Comparison of ENCODE assay signal across 25 cellular contexts in genomic region chr12:38890102-38890501, GRCh38. TPM values are rescaled to one million over a fixed set of nuclear protein-coding genes. Genes with fewer than 3 reads are reported as not detected.
DNase-seq lines count a peak whose midpoint lies in the region; ATAC-seq and TF ChIP-seq lines count a peak whose summit lies in the region.
"Had no signal": no experiment of that assay in that cellular context is flagged by ENCODE, and none has a peak within 500 bp of the region (broad histone marks: within the 10 kb centered on the region; RNA-seq: fewer than 3 reads in every experiment).

No MANE protein-coding gene starts in this region.

- BruUV-seq in PC-3 (replicated peaks; lab: Mats Ljungman, UMichigan) = no TSS peak

- H4K20me1 ChIP-seq in PC-3 (ENCODE audit: low read length) = no peaks in the 10 kb centered on the region
- H4K20me1 ChIP-seq: BLaER1 had no signal

- no peak overlapping the region for H3K4me2 ChIP-seq in PC-3 (ENCODE audit: low read length)
- H3K4me2 ChIP-seq: BLaER1, GM23338 had no signal

- DNase-seq in DMS53 (lab: John Stamatoyannopoulos, UW) = peak; percentile 13
- no peak for DNase-seq in DMS53 treated with DMSO at 0.1 percent for 48 hours (lab: John Stamatoyannopoulos, UW; ENCODE audit: unreplicated experiment)
- peak; percentile 44 for DNase-seq in PC-3
- DNase-seq in epithelial cell of prostate (ENCODE audit: low read depth, low spot score) = peak; percentile 58
- DNase-seq in activated T-cell treated with anti-CD3 and anti-CD28 coated beads, Interleukin-2, amount 50 U/mL, for 24 hours = no peak
- DNase-seq in coronary artery (ENCODE audit: low spot score) = no peak
- DNase-seq in activated T-cell treated with anti-CD3 and anti-CD28 coated beads, Interleukin-2, amount 50 U/mL, for 1 hour = no peak
- DNase-seq: activated B cell treated with CpG ODN at 0.5 μM for 24 hours; activated CD8-positive, alpha-beta T cell treated with anti-CD3 and anti-CD28 coated beads, Interleukin-2, amount 10 ng/mL, durations not matched to agents 7 days and 5 days; Calu3; left cardiac atrium; NCI-H2081 treated with DMSO at 0.1 percent for 48 hours; NCI-H524; SHP77; sigmoid colon; stimulated activated naive CD4-positive, alpha-beta T cell had no signal

- CTCF ChIA-PET in PC-3 (lab: Charles Lee) = no interaction called here

- no peaks in the 10 kb centered on the region for H3K27me3 ChIP-seq in PC-3 (ENCODE audit: low read length)
- H3K27me3 ChIP-seq: BLaER1, sigmoid colon, tibial nerve had no signal

- no peak overlapping the region for H2AFZ ChIP-seq in PC-3 (ENCODE audit: low read length)
- H2AFZ ChIP-seq: GM23338, parathyroid adenoma had no signal

- POLR2A ChIA-PET in PC-3 (lab: Charles Lee; ENCODE audit: unreplicated experiment) = no interaction called here

- no peaks in the 10 kb centered on the region for H3K36me3 Mint-ChIP-seq in activated T-cell treated with anti-CD3 and anti-CD28 coated beads, Interleukin-2, amount 50 U/mL, for 24 hours (ENCODE audit: low read depth)
- H3K36me3 Mint-ChIP-seq: activated naive CD4-positive, alpha-beta T cell treated with anti-CD3 and anti-CD28 coated beads, Interleukin-2, amount 50 U/mL, for 72 hours had no signal

- H3K9me3 ChIP-seq in PC-3 (ENCODE audit: low read length) = no peaks in the 10 kb centered on the region
- H3K9me3 ChIP-seq: BLaER1, sigmoid colon, tibial nerve had no signal

- no peak overlapping the region for H3K4me3 ChIP-seq in PC-3 (ENCODE audit: low read length)
- H3K4me3 ChIP-seq in coronary artery = no peak overlapping the region
- H3K4me3 ChIP-seq: BLaER1, GM23338, sigmoid colon, tibial nerve had no signal

- peak; percentile 57 for ATAC-seq in PC-3
- ATAC-seq in GM18519 (IDR thresholded peaks at IDR 0.05; ENCODE audit: low FRiP score, unreplicated experiment) = no peak
- ATAC-seq: activated CD8-positive, alpha-beta T cell treated with anti-CD3 and anti-CD28 coated beads, Interleukin-2, amount 10 ng/mL, durations not matched to agents 7 days and 5 days; activated naive CD4-positive, alpha-beta T cell treated with anti-CD3 and anti-CD28 coated beads, Interleukin-2, amount 50 U/mL, for 72 hours; GM23338; left cardiac atrium had no signal

- intact Hi-C loops in PC-3 (cut with micrococcal nuclease) = loop anchor here (10.0 kb wide), 1 partner anchor 155 kb away; no protein-coding TSS in a partner anchor

- no peaks in the 10 kb centered on the region for H3K9me2 ChIP-seq in PC-3 (replicated peaks; ENCODE audit: low read length)

- H3K36me3 ChIP-seq in PC-3 (ENCODE audit: low read depth, low read length) = no peaks in the 10 kb centered on the region
- H3K36me3 ChIP-seq: BLaER1, sigmoid colon, tibial nerve had no signal

- H3F3A ChIP-seq in PC-3 (ENCODE audit: low read length, unreplicated experiment) = no peaks in the 10 kb centered on the region

- no peak overlapping the region for H3K27ac Mint-ChIP-seq in activated T-cell treated with anti-CD3 and anti-CD28 coated beads, Interleukin-2, amount 50 U/mL, for 24 hours
- H3K27ac Mint-ChIP-seq: activated B cell treated with CpG ODN at 0.5 μM for 24 hours; activated CD8-positive, alpha-beta T cell treated with anti-CD3 and anti-CD28 coated beads, Interleukin-2, amount 10 ng/mL, durations not matched to agents 7 days and 5 days; GM23338; T-helper 1 cell treated with Interleukin-12 subunit alpha and Interleukin-12 subunit beta and Interleukin-4 antibody, amounts not matched to agents 30 μg/mL and 1 μg/mL, for 36 hours had no signal

- H3K27ac ChIP-seq in PC-3 (ENCODE audit: low read length) (no peak overlapping the region), epithelial cell of prostate (peak overlapping the region; percentile 38), coronary artery (no peak overlapping the region)
- H3K27ac ChIP-seq: 22Rv1, BLaER1, parathyroid adenoma, sigmoid colon, tibial nerve had no signal

- H3K4me1 ChIP-seq in PC-3 (ENCODE audit: insufficient read depth, low read length) = peaks cover 17% of the 10 kb centered on the region
- H3K4me1 ChIP-seq: BLaER1, parathyroid adenoma, tibial nerve had no signal

- TF ChIP-seq CTCF in PC-3 (conservative IDR thresholded peaks at IDR 0.05; ENCODE audit: low read depth, low read length) = no peak
- no peak for TF ChIP-seq CTCF in coronary artery (IDR thresholded peaks at IDR 0.05)

- no peak overlapping the region for H3K9ac ChIP-seq in PC-3 (ENCODE audit: low read length)
- H3K9ac ChIP-seq: BLaER1, parathyroid adenoma had no signal

- no peak overlapping the region for H3K4me3 Mint-ChIP-seq in activated T-cell treated with anti-CD3 and anti-CD28 coated beads, Interleukin-2, amount 50 U/mL, for 24 hours
- H3K4me3 Mint-ChIP-seq: activated B cell treated with CpG ODN at 0.5 μM for 24 hours; activated CD8-positive, alpha-beta T cell treated with anti-CD3 and anti-CD28 coated beads, Interleukin-2, amount 10 ng/mL, durations not matched to agents 7 days and 5 days; GM23338; nephron; T-helper 1 cell treated with Interleukin-12 subunit alpha and Interleukin-12 subunit beta and Interleukin-4 antibody, amounts not matched to agents 30 μg/mL and 1 μg/mL, for 36 hours had no signal

- peaks cover 9% of the 10 kb centered on the region for H3K4me1 Mint-ChIP-seq in activated T-cell treated with anti-CD3 and anti-CD28 coated beads, Interleukin-2, amount 50 U/mL, for 24 hours (ENCODE audit: low read depth)
- H3K4me1 Mint-ChIP-seq: activated B cell treated with CpG ODN at 0.5 μM for 24 hours, GM23338 had no signal

- H3K9me3 Mint-ChIP-seq in activated T-cell treated with anti-CD3 and anti-CD28 coated beads, Interleukin-2, amount 50 U/mL, for 24 hours = no peaks in the 10 kb centered on the region
- H3K9me3 Mint-ChIP-seq: activated B cell treated with CpG ODN at 0.5 μM for 24 hours; T-helper 1 cell treated with Interleukin-12 subunit alpha and Interleukin-12 subunit beta and Interleukin-4 antibody, amounts not matched to agents 30 μg/mL and 1 μg/mL, for 36 hours had no signal

- no peaks in the 10 kb centered on the region for H3K27me3 Mint-ChIP-seq in activated T-cell treated with anti-CD3 and anti-CD28 coated beads, Interleukin-2, amount 50 U/mL, for 24 hours
- H3K27me3 Mint-ChIP-seq: activated B cell treated with CpG ODN at 0.5 μM for 24 hours had no signal

- H3K79me2 ChIP-seq in PC-3 (ENCODE audit: low read length) = peaks cover 10% of the 10 kb centered on the region; the same call in 1 of the 2 replicates
- H3K79me2 ChIP-seq: parathyroid adenoma had no signal

RNA-seq across cellular contexts. Expression of gene CPNE8, which starts 15.3 kb away (rescaled TPM):
- total RNA-seq in PC-3 (2014; rRNA removed) = 7.2 and 12.6 TPM in 2 replicates

Comparison
In these comparisons a context has a peak if more than half of its experiments do, and no peak if none do; other contexts are left out.
1. DNase-seq: peak in DMS53 (single experiment), PC-3 (single experiment) and epithelial cell of prostate (single experiment); none in DMS53 treated with DMSO at 0.1 percent for 48 hours (single experiment), activated T-cell treated with anti-CD3 and anti-CD28 coated beads, Interleukin-2, amount 50 U/mL, for 24 hours (single experiment), coronary artery (single experiment) and activated T-cell treated with anti-CD3 and anti-CD28 coated beads, Interleukin-2, amount 50 U/mL, for 1 hour (single experiment).